ENCODE assay signal across 9 cellular contexts in genomic region chr17:57892820-57893595, GRCh38. TPM values are rescaled to one million over a fixed set of nuclear protein-coding genes. Genes with fewer than 3 reads are reported as not detected.
A peak's percentile ranks its signal among the peaks of the same experiment; 100 is the strongest.
DNase-seq lines count a peak whose midpoint lies in the region; ATAC-seq and TF ChIP-seq lines count a peak whose summit lies in the region.
"Had no signal": no experiment of that assay in that cellular context is flagged by ENCODE, and none has a peak within 500 bp of the region (broad histone marks: within the 10 kb centered on the region; RNA-seq: fewer than 3 reads in every experiment).

No MANE protein-coding gene starts in this region.

- H3K4me3 ChIP-seq in NB4 (ENCODE audit: low read depth, low read length) (peak overlapping the region; percentile 47), WERI-Rb-1 (ENCODE audit: low read depth, low read length) (peak overlapping the region; percentile 7), gastroesophageal sphincter (peak overlapping the region in 1 of 2 donors; percentile 34)

- no peaks in the 10 kb centered on the region for H3K36me3 ChIP-seq in WERI-Rb-1
- H3K36me3 ChIP-seq in gastroesophageal sphincter: no peaks in the 10 kb centered on the region

- 13% methylated on average over 3 of the region's 16 CpGs; no CpG with 5 or more reads in 1 of the 2 donors for WGBS in gastroesophageal sphincter (ENCODE audit: low coverage in 1 of 2), 2 donors

- H3K27ac ChIP-seq in WERI-Rb-1: peak overlapping the region; percentile 82
- H3K27ac ChIP-seq in gastroesophageal sphincter: peak overlapping the region; percentile 91 to 100 (median 96)

- DNase-seq in DMS53 (lab: John Stamatoyannopoulos, UW) (peak; percentile 97), NB4 (ENCODE audit: low read depth) (peak; percentile 98), WERI-Rb-1 (peak; percentile 73), neural crest cell (ENCODE audit: low read depth, low spot score) (peak; percentile 73)
- no peak for DNase-seq in activated CD8-positive, alpha-beta memory T cell treated with anti-CD3 and anti-CD28 coated beads, Interleukin-2, amount 50 U/mL, for 4 hours

- no peaks in the 10 kb centered on the region for H3K27me3 ChIP-seq in WERI-Rb-1 (ENCODE audit: insufficient read depth, low read depth, severe bottlenecking)
- no peaks in the 10 kb centered on the region for H3K27me3 ChIP-seq in gastroesophageal sphincter

- H3K9me3 ChIP-seq in WERI-Rb-1 (ENCODE audit: severe bottlenecking): no peaks in the 10 kb centered on the region
- no peaks in the 10 kb centered on the region for H3K9me3 ChIP-seq in gastroesophageal sphincter

- peaks cover 80% of the 10 kb centered on the region for H3K4me1 Mint-ChIP-seq in neural crest cell

- no peaks in the 10 kb centered on the region for H3K9me3 Mint-ChIP-seq in neural crest cell
- H3K9me3 Mint-ChIP-seq: IgD-negative memory B cell had no signal

- TF ChIP-seq POLR2A in NB4 (IDR thresholded peaks at IDR 0.05; ENCODE audit: extremely low read depth, insufficient read length): no peak
- peak; percentile 9 to 42 for TF ChIP-seq POLR2A in gastroesophageal sphincter (IDR thresholded peaks at IDR 0.05)

- peaks cover 5% of the 10 kb centered on the region for H3K36me3 Mint-ChIP-seq in neural crest cell (ENCODE audit: low read depth)
- H3K36me3 Mint-ChIP-seq: IgD-negative memory B cell had no signal

- H3K27me3 Mint-ChIP-seq in neural crest cell (ENCODE audit: low read depth): peaks cover 2% of the 10 kb centered on the region

- no peak for TF ChIP-seq EP300 in gastroesophageal sphincter (IDR thresholded peaks at IDR 0.05)

- peaks cover 14 to 100% (median 76%) of the 10 kb centered on the region in 3 donors for H3K4me1 ChIP-seq in gastroesophageal sphincter

- peak overlapping the region; percentile 79 for H3K4me3 Mint-ChIP-seq in neural crest cell

- ATAC-seq in gastroesophageal sphincter (peak; percentile 90), HG02678 (IDR thresholded peaks at IDR 0.05; ENCODE audit: unreplicated experiment) (no peak), GM21423 (IDR thresholded peaks at IDR 0.05; ENCODE audit: unreplicated experiment) (no peak)

- peak overlapping the region; percentile 99 for H3K27ac Mint-ChIP-seq in neural crest cell (ENCODE audit: unreplicated experiment)
- H3K27ac Mint-ChIP-seq: IgD-negative memory B cell had no signal

- TF ChIP-seq CTCF in NB4 (IDR thresholded peaks at IDR 0.05; ENCODE audit: low read depth, low read length) (no peak), WERI-Rb-1 (IDR thresholded peaks at IDR 0.05; ENCODE audit: low read depth, low read length) (no peak), gastroesophageal sphincter (IDR thresholded peaks at IDR 0.05) (no peak), neural crest cell (conservative IDR thresholded peaks at IDR 0.05) (no peak)

RNA-seq across cellular contexts. Expression of gene MRPS23, which starts 43.2 kb away (rescaled TPM):
- total RNA-seq in gastroesophageal sphincter (10 to 100 TPM; 23.0 to 24.8 (median 24.5) TPM), neural crest cell (50.0 and 63.0 TPM in 2 replicates)
